Comparison of ENCODE assay signal across 8 cellular contexts in the genomic region with DNA sequence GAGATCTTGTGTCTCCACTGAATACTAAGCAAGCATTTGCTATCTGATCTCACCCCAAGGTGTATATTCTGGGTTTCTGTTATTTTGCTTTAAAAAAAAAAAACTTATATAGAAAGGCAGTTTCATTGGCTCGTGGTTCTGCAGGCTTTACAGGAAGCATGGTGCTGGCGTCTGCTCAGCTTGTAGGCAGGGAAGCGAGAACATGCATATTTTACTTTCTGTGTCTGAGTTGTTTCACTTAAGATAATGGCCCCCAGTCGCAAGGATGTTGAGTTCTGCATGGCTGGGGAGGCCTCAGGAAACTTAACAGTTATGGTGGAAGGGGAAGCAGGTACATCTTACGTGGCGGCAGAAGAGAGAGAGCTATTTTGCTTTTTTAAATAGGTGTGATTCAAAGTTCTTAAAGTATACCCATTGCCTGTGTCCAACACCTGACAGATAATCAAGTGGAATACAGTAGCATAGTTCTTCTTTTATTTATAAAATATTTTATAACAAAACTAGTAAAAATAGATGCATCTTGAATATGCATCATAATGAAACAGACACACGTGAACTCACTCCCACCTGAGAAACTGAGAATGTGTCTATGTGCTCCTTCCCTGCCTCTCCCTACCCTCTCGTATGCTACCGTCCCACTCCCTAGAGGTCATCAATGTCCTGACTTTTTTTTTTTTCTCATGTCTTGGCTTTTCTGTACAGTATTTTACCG. TPM values are rescaled to one million over a fixed set of nuclear protein-coding genes. Genes with fewer than 3 reads are reported as not detected.
DNase-seq lines count a peak whose midpoint lies in the region; ATAC-seq and TF ChIP-seq lines count a peak whose summit lies in the region.

No MANE protein-coding gene starts in this region.

- peak overlapping the region in 1 of 4 donors; percentile 78 for H3K27ac ChIP-seq in sigmoid colon

- no peaks in the 10 kb centered on the region for H3K9me3 Mint-ChIP-seq in brain

- H3K9me3 ChIP-seq in sigmoid colon (no peaks in the 10 kb centered on the region), MG63 (no peaks in the 10 kb centered on the region)

- DNase-seq in sigmoid colon (no peak), HuH-7 (ENCODE audit: low spot score) (no peak), NCI-H526 (lab: John Stamatoyannopoulos, UW) (no peak), omental fat pad (ENCODE audit: low spot score) (no peak), MG63 (no peak)

- peaks cover 0 to 20% (median 14%) of the 10 kb centered on the region in 4 donors for H3K4me1 ChIP-seq in sigmoid colon

- H3K27me3 ChIP-seq in sigmoid colon (no peaks in the 10 kb centered on the region), MG63 (no peaks in the 10 kb centered on the region)

- H3K4me3 ChIP-seq in sigmoid colon (peak overlapping the region in 3 of 4 donors; percentile 22 to 89 (median 82)), MG63 (no peak overlapping the region)

- TF ChIP-seq EP300 in sigmoid colon (IDR thresholded peaks at IDR 0.05): no peak

- peak overlapping the region in 2 of 5 experiments; percentile 39 to 97 for H3K27ac Mint-ChIP-seq in brain

- H3K4me1 Mint-ChIP-seq in brain: peaks cover 24% of the 10 kb centered on the region

- TF ChIP-seq CTCF in brain (conservative IDR thresholded peaks at IDR 0.05): no peak
- TF ChIP-seq CTCF in sigmoid colon (IDR thresholded peaks at IDR 0.05): no peak
- TF ChIP-seq CTCF in omental fat pad (IDR thresholded peaks at IDR 0.05): no peak

- 60 to 81% methylated on average over 10 of the region's 10 CpGs for WGBS in sigmoid colon, 2 donors

- intact Hi-C loops in sigmoid colon (cut with DNase I): loop anchor here (2.0 to 5.0 kb wide), 2 partner anchors 16 to 77 kb away; partner anchors contain the start of gene ARHGAP17

- H3K27me3 Mint-ChIP-seq in brain: peaks cover 40% of the 10 kb centered on the region

- peak; percentile 27 for ATAC-seq in HG03175 (IDR thresholded peaks at IDR 0.05; ENCODE audit: unreplicated experiment)
- no peak for ATAC-seq in omental fat pad (ENCODE audit: low FRiP score)

- TF ChIP-seq POLR2A in GM19193 (IDR thresholded peaks at IDR 0.05; ENCODE audit: extremely low read depth, insufficient read depth, insufficient read length) (peak; percentile 24), sigmoid colon (IDR thresholded peaks at IDR 0.05) (no peak)

- H3K4me3 Mint-ChIP-seq in brain: peak overlapping the region; percentile 94 to 99 (median 96)

- H3K36me3 Mint-ChIP-seq in brain: no peaks in the 10 kb centered on the region

- H3K36me3 ChIP-seq in sigmoid colon (no peaks in the 10 kb centered on the region), MG63 (no peaks in the 10 kb centered on the region)

RNA-seq across cellular contexts. Expression of gene ARHGAP17, which starts 15.4 kb away (rescaled TPM):
- polyA plus RNA-seq in brain (ENCODE audit: insufficient read depth, low read depth, low replicate concordance) (37.2 TPM), sigmoid colon (10 to 100 TPM; 46.8 to 55.6 (median 50.6) TPM)
- total RNA-seq in sigmoid colon (10 to 100 TPM; 27.1 to 44.3 (median 35.5) TPM), omental fat pad (10 to 100 TPM; 42.6 to 86.8 (median 58.6) TPM)
- 17.5 and 36.1 TPM in 2 replicates for total RNA-seq in MG63 (2014; rRNA removed; shearing (Covaris generic); ENCODE audit: low replicate concordance)
